Comparison of ENCODE assay signal across 13 cellular contexts in the genomic region with DNA sequence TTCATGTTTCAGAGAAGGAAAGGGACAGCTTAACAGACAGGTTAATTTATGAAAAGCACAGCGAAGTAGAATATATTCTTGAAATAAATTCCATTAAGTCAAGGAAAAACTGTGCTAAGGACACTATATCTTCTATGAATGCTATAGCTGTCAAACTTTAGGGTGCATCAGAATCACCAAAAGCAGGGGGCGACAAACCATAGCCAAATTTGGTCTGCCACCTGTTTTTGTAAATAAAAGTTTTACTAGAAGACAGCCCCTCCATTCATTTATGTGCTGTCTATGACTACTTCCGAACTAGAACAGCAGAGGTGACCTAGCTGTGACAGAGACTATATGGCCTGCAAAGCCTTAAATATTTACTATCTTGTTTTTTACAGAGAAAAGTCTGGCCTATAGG. TPM values are rescaled to one million over a fixed set of nuclear protein-coding genes. Genes with fewer than 3 reads are reported as not detected.
DNase-seq lines count a peak whose midpoint lies in the region; ATAC-seq and TF ChIP-seq lines count a peak whose summit lies in the region.
"Had no signal": no experiment of that assay in that cellular context is flagged by ENCODE, and none has a peak within 500 bp of the region (broad histone marks: within the 10 kb centered on the region; RNA-seq: fewer than 3 reads in every experiment).

No MANE protein-coding gene starts in this region.

- peaks cover 17 to 76% (median 37%) of the 10 kb centered on the region in 3 experiments for H3K36me3 ChIP-seq in naive thymus-derived CD4-positive, alpha-beta T cell (ENCODE audit: control insufficient read depth in 2 of 3, insufficient read depth in 3 of 3, low read length in 3 of 3)
- H3K36me3 ChIP-seq in mucosa of descending colon (ENCODE audit: low read depth) = peaks cover 14% of the 10 kb centered on the region

- no peak overlapping the region for H3K4me3 ChIP-seq in naive thymus-derived CD4-positive, alpha-beta T cell (ENCODE audit: low read length)
- no peak overlapping the region for H3K4me3 ChIP-seq in mucosa of descending colon
- H3K4me3 ChIP-seq: coronary artery, lower lobe of right lung had no signal

- no peak overlapping the region for H3K4me3 Mint-ChIP-seq in activated CD4-positive, alpha-beta T cell treated with anti-CD3 and anti-CD28 coated beads, Interleukin-2, amount 10 ng/mL, durations not matched to agents 24 days and 14 days
- no peak overlapping the region for H3K4me3 Mint-ChIP-seq in activated naive CD8-positive, alpha-beta T cell treated with anti-CD3 and anti-CD28 coated beads, Interleukin-2, amount 50 U/mL, for 24 hours
- no peak overlapping the region for H3K4me3 Mint-ChIP-seq in naive thymus-derived CD4-positive, alpha-beta T cell

- no peak for ATAC-seq in activated naive CD8-positive, alpha-beta T cell treated with anti-CD3 and anti-CD28 coated beads, Interleukin-2, amount 50 U/mL, for 24 hours
- no peak for ATAC-seq in naive thymus-derived CD4-positive, alpha-beta T cell
- ATAC-seq in GM21717 (IDR thresholded peaks at IDR 0.05; ENCODE audit: unreplicated experiment) (no peak), mucosa of descending colon (no peak), GM18867 (IDR thresholded peaks at IDR 0.05; ENCODE audit: unreplicated experiment) (no peak)
- ATAC-seq: lower lobe of right lung, Right ventricle myocardium inferior had no signal

- peak; percentile 56 for DNase-seq in activated CD4-positive, alpha-beta T cell treated with anti-CD3 and anti-CD28 coated beads, Interleukin-2, amount 10 ng/mL, durations not matched to agents 24 days and 14 days
- no peak for DNase-seq in activated CD4-positive, alpha-beta T cell treated with anti-CD3 and anti-CD28 coated beads, Interleukin-2, amount 50 U/mL, for 48 hours
- DNase-seq in GM13977 (ENCODE audit: low spot score) = no peak
- DNase-seq in activated naive CD8-positive, alpha-beta T cell treated with anti-CD3 and anti-CD28 coated beads, Interleukin-2, amount 50 U/mL, for 24 hours = no peak
- no peak for DNase-seq in naive thymus-derived CD4-positive, alpha-beta T cell
- DNase-seq in mucosa of descending colon = no peak
- DNase-seq: lower lobe of right lung, NCI-H187, NCI-H524 treated with DMSO at 0.1 percent for 48 hours had no signal

- H3K27ac ChIP-seq in naive thymus-derived CD4-positive, alpha-beta T cell (ENCODE audit: low read depth, low read length) = peak overlapping the region; percentile 37
- H3K27ac ChIP-seq: coronary artery, lower lobe of right lung had no signal

- intact Hi-C loops in activated CD4-positive, alpha-beta T cell treated with anti-CD3 and anti-CD28 coated beads, Interleukin-2, amount 10 ng/mL, durations not matched to agents 24 days and 14 days (cut with micrococcal nuclease) = no loop called here
- intact Hi-C loops in naive thymus-derived CD4-positive, alpha-beta T cell (cut with micrococcal nuclease) = loop anchor here in 1 of 2 donors (2.0 to 10.0 kb wide), 4 partner anchors 13 to 511 kb away; no protein-coding TSS in a partner anchor
- intact Hi-C loops in mucosa of descending colon (cut with DNase I, micrococcal nuclease) = no loop called here

- H3K36me3 Mint-ChIP-seq in activated CD4-positive, alpha-beta T cell treated with anti-CD3 and anti-CD28 coated beads, Interleukin-2, amount 10 ng/mL, durations not matched to agents 24 days and 14 days (ENCODE audit: low read depth) = peaks cover 69% of the 10 kb centered on the region
- H3K36me3 Mint-ChIP-seq in activated naive CD8-positive, alpha-beta T cell treated with anti-CD3 and anti-CD28 coated beads, Interleukin-2, amount 50 U/mL, for 24 hours (ENCODE audit: low read depth) = peaks cover 70% of the 10 kb centered on the region
- H3K36me3 Mint-ChIP-seq in naive thymus-derived CD4-positive, alpha-beta T cell = peaks cover 28 to 63% (median 33%) of the 10 kb centered on the region in 5 donors

- CTCF ChIA-PET in naive thymus-derived CD4-positive, alpha-beta T cell (lab: Charles Lee) = no interaction called here

- no peaks in the 10 kb centered on the region for H3K9me3 Mint-ChIP-seq in activated CD4-positive, alpha-beta T cell treated with anti-CD3 and anti-CD28 coated beads, Interleukin-2, amount 10 ng/mL, durations not matched to agents 24 days and 14 days
- H3K9me3 Mint-ChIP-seq in activated naive CD8-positive, alpha-beta T cell treated with anti-CD3 and anti-CD28 coated beads, Interleukin-2, amount 50 U/mL, for 24 hours = no peaks in the 10 kb centered on the region
- H3K9me3 Mint-ChIP-seq in naive thymus-derived CD4-positive, alpha-beta T cell = no peaks in the 10 kb centered on the region

- peak; percentile 24 for TF ChIP-seq CTCF in GM13977 (IDR thresholded peaks at IDR 0.05; ENCODE audit: extremely low read depth, insufficient read depth, missing control alignments)
- no peak for TF ChIP-seq CTCF in mucosa of descending colon (IDR thresholded peaks at IDR 0.05)

- H3K27me3 Mint-ChIP-seq in activated CD4-positive, alpha-beta T cell treated with anti-CD3 and anti-CD28 coated beads, Interleukin-2, amount 10 ng/mL, durations not matched to agents 24 days and 14 days = no peaks in the 10 kb centered on the region
- no peaks in the 10 kb centered on the region for H3K27me3 Mint-ChIP-seq in activated naive CD8-positive, alpha-beta T cell treated with anti-CD3 and anti-CD28 coated beads, Interleukin-2, amount 50 U/mL, for 24 hours
- H3K27me3 Mint-ChIP-seq in naive thymus-derived CD4-positive, alpha-beta T cell = no peaks in the 10 kb centered on the region

- POLR2A ChIA-PET in naive thymus-derived CD4-positive, alpha-beta T cell (lab: Charles Lee) = interaction anchor here (0.6 kb wide), 1 partner anchor 167 kb away, joined by 3 read pairs; no protein-coding TSS in a partner anchor

- in situ Hi-C loops in GM13977 (cut with MboI; ENCODE audit: low pct_unique_long_range_greater_than_20kb, low sequenced_read_pairs, unreplicated experiment) = no loop called here

- no peaks in the 10 kb centered on the region for H3K9me3 ChIP-seq in naive thymus-derived CD4-positive, alpha-beta T cell (ENCODE audit: control insufficient read depth in 2 of 3, low read length in 3 of 3)
- H3K9me3 ChIP-seq in mucosa of descending colon = no peaks in the 10 kb centered on the region
- H3K9me3 ChIP-seq: lower lobe of right lung had no signal

- no peaks in the 10 kb centered on the region for H3K27me3 ChIP-seq in naive thymus-derived CD4-positive, alpha-beta T cell (ENCODE audit: control insufficient read depth in 2 of 2, insufficient read depth in 2 of 2, low read length in 2 of 2)

- H3K4me1 Mint-ChIP-seq in activated CD4-positive, alpha-beta T cell treated with anti-CD3 and anti-CD28 coated beads, Interleukin-2, amount 10 ng/mL, durations not matched to agents 24 days and 14 days = peaks cover 30% of the 10 kb centered on the region
- H3K4me1 Mint-ChIP-seq in activated naive CD8-positive, alpha-beta T cell treated with anti-CD3 and anti-CD28 coated beads, Interleukin-2, amount 50 U/mL, for 24 hours = peaks cover 44% of the 10 kb centered on the region
- peaks cover 24 to 81% (median 78%) of the 10 kb centered on the region in 7 donors for H3K4me1 Mint-ChIP-seq in naive thymus-derived CD4-positive, alpha-beta T cell

- peaks cover 0 to 4% of the 10 kb centered on the region in 2 donors for H3K4me1 ChIP-seq in naive thymus-derived CD4-positive, alpha-beta T cell (ENCODE audit: control insufficient read depth in 2 of 2, insufficient read depth in 2 of 2, low read length in 2 of 2)
- H3K4me1 ChIP-seq in mucosa of descending colon (ENCODE audit: low read depth) = no peaks in the 10 kb centered on the region

- peak overlapping the region; percentile 48 for H3K27ac Mint-ChIP-seq in activated CD4-positive, alpha-beta T cell treated with anti-CD3 and anti-CD28 coated beads, Interleukin-2, amount 10 ng/mL, durations not matched to agents 24 days and 14 days
- H3K27ac Mint-ChIP-seq in activated naive CD8-positive, alpha-beta T cell treated with anti-CD3 and anti-CD28 coated beads, Interleukin-2, amount 50 U/mL, for 24 hours = peak overlapping the region; percentile 70
- peak overlapping the region in 7 of 9 donors; percentile 25 to 85 (median 61) for H3K27ac Mint-ChIP-seq in naive thymus-derived CD4-positive, alpha-beta T cell

RNA-seq across cellular contexts. Expression of gene PPP4R3A, which starts 25.9 kb away (rescaled TPM):
- total RNA-seq in activated CD4-positive, alpha-beta T cell treated with anti-CD3 and anti-CD28 coated beads, Interleukin-2, amount 10 ng/mL, durations not matched to agents 24 days and 14 days = 119 and 138 TPM in 2 replicates
- total RNA-seq in naive thymus-derived CD4-positive, alpha-beta T cell = 100 to 1,000 TPM; 129 to 214 (median 167) TPM
- 100 to 1,000 TPM in 1 of 2 donors, 10 to 100 TPM in 1; 81.5 to 156 TPM for polyA plus RNA-seq in naive thymus-derived CD4-positive, alpha-beta T cell
- 100 to 1,000 TPM in 2 of 3 donors, 10 to 100 TPM in 1; 85.6 to 116 (median 115) TPM for total RNA-seq in mucosa of descending colon
